ENCODE assay signal across 8 cellular contexts in genomic region chr9:137188490-137189296, GRCh38. TPM values are rescaled to one million over a fixed set of nuclear protein-coding genes. Genes with fewer than 3 reads are reported as not detected.
DNase-seq lines count a peak whose midpoint lies in the region; ATAC-seq and TF ChIP-seq lines count a peak whose summit lies in the region.

A gene with protein sequence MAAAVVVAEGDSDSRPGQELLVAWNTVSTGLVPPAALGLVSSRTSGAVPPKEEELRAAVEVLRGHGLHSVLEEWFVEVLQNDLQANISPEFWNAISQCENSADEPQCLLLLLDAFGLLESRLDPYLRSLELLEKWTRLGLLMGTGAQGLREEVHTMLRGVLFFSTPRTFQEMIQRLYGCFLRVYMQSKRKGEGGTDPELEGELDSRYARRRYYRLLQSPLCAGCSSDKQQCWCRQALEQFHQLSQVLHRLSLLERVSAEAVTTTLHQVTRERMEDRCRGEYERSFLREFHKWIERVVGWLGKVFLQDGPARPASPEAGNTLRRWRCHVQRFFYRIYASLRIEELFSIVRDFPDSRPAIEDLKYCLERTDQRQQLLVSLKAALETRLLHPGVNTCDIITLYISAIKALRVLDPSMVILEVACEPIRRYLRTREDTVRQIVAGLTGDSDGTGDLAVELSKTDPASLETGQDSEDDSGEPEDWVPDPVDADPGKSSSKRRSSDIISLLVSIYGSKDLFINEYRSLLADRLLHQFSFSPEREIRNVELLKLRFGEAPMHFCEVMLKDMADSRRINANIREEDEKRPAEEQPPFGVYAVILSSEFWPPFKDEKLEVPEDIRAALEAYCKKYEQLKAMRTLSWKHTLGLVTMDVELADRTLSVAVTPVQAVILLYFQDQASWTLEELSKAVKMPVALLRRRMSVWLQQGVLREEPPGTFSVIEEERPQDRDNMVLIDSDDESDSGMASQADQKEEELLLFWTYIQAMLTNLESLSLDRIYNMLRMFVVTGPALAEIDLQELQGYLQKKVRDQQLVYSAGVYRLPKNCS (minus strand): TSS chr9:137188560. CDS start chr9:137188532, 28 bp downstream.
TSS of gene SSNA1 (plus strand) at chr9:137188676. CDS start at chr9:137188727, 51 bp downstream.

- peaks cover 15 to 37% of the 10 kb centered on the region in 2 donors for H3K4me1 ChIP-seq in lung (ENCODE audit: control insufficient read depth in 2 of 2, insufficient read depth in 2 of 2, low read length in 2 of 2)

- peak within 1 kb of the TSS; percentile 96 for H3K4me3 ChIP-seq in lung

- no peaks in the 10 kb centered on the region for H3K27me3 Mint-ChIP-seq in activated CD4-positive, alpha-beta memory T cell treated with anti-CD3 and anti-CD28 coated beads, Interleukin-2, amount 10 ng/mL, durations not matched to agents 7 days and 5 days

- CTCF ChIA-PET in activated CD4-positive, alpha-beta memory T cell treated with anti-CD3 and anti-CD28 coated beads, Interleukin-2, amount 10 ng/mL, durations not matched to agents 7 days and 5 days (lab: Charles Lee): interaction anchor here (0.7 to 2.8 kb wide), 13 partner anchors 12 to 160 kb away, joined by 3 to 12 read pairs (median 6); partner anchors contain the start of genes MAN1B1, RNF208, RNF224 and TPRN

- H3K4me3 Mint-ChIP-seq in activated CD4-positive, alpha-beta memory T cell treated with anti-CD3 and anti-CD28 coated beads, Interleukin-2, amount 10 ng/mL, durations not matched to agents 7 days and 5 days: peak within 1 kb of the TSS; percentile 93

- no peaks in the 10 kb centered on the region for H3K9me3 ChIP-seq in lung (ENCODE audit: control insufficient read depth in 2 of 2, insufficient read depth in 1 of 2, low read length in 1 of 2)

- peak within 1 kb of the TSS; percentile 94 to 95 for H3K27ac ChIP-seq in lung (ENCODE audit: low read depth in 1 of 2, low read length in 1 of 2)

- peak; percentile 98 for DNase-seq in CD1c-positive myeloid dendritic cell (ENCODE audit: extremely low spot score)
- DNase-seq in NCI-H82 treated with DMSO at 0.1 percent for 48 hours (lab: John Stamatoyannopoulos, UW; ENCODE audit: unreplicated experiment): peak; percentile 52
- peak; percentile 94 for DNase-seq in activated CD4-positive, alpha-beta memory T cell treated with anti-CD3 and anti-CD28 coated beads, Interleukin-2, amount 10 ng/mL, durations not matched to agents 7 days and 5 days
- DNase-seq in ecto neural progenitor cell (ENCODE audit: low spot score): peak; percentile 95
- DNase-seq in lung (ENCODE audit: low spot score): peak; percentile 92
- DNase-seq in stimulated activated CD4-positive, alpha-beta T cell treated with anti-CD3 and anti-CD28 coated beads, TNF-alpha, amount 100 ng/mL, for 4 hours (ENCODE audit: low read depth in 3 of 3): peak; percentile 84 to 87 (median 86)

- H3K36me3 ChIP-seq in lung (ENCODE audit: control insufficient read depth in 2 of 2, insufficient read depth in 2 of 2, low read length in 2 of 2): peaks cover 0 to 48% of the 10 kb centered on the region in 2 donors

- peaks cover 40% of the 10 kb centered on the region for H3K4me1 Mint-ChIP-seq in activated CD4-positive, alpha-beta memory T cell treated with anti-CD3 and anti-CD28 coated beads, Interleukin-2, amount 10 ng/mL, durations not matched to agents 7 days and 5 days

- H3K36me3 Mint-ChIP-seq in activated CD4-positive, alpha-beta memory T cell treated with anti-CD3 and anti-CD28 coated beads, Interleukin-2, amount 10 ng/mL, durations not matched to agents 7 days and 5 days (ENCODE audit: low read depth): peaks cover 28% of the 10 kb centered on the region

- no peaks in the 10 kb centered on the region for H3K9me3 Mint-ChIP-seq in activated CD4-positive, alpha-beta memory T cell treated with anti-CD3 and anti-CD28 coated beads, Interleukin-2, amount 10 ng/mL, durations not matched to agents 7 days and 5 days

- TF ChIP-seq CTCF in lung (IDR thresholded peaks at IDR 0.05; ENCODE audit: control extremely low read depth, extremely low read depth): peak; percentile 10

- ATAC-seq in GM19351 (IDR thresholded peaks at IDR 0.05; ENCODE audit: unreplicated experiment) (peak; percentile 82), HG03521 (IDR thresholded peaks at IDR 0.05; ENCODE audit: unreplicated experiment) (peak; percentile 76), lung (ENCODE audit: insufficient read depth, low FRiP score) (peak; percentile 89)

- 0 to 1% methylated on average over 81 to 98 of the region's 98 CpGs for WGBS in lung, 2 donors

- no peaks in the 10 kb centered on the region for H3K27me3 ChIP-seq in lung (ENCODE audit: control insufficient read depth, insufficient read depth)

- POLR2A ChIA-PET in activated CD4-positive, alpha-beta memory T cell treated with anti-CD3 and anti-CD28 coated beads, Interleukin-2, amount 10 ng/mL, durations not matched to agents 7 days and 5 days (lab: Charles Lee): interaction anchor here (0.6 to 3.1 kb wide), 31 partner anchors 10 to 791 kb away, joined by 3 to 30 read pairs (median 5); partner anchors contain the start of genes CYSRT1, GRIN1, LRRC26 and MAN1B1

- peak within 1 kb of the TSS; percentile 97 for H3K27ac Mint-ChIP-seq in activated CD4-positive, alpha-beta memory T cell treated with anti-CD3 and anti-CD28 coated beads, Interleukin-2, amount 10 ng/mL, durations not matched to agents 7 days and 5 days

RNA-seq across cellular contexts. Expression of the first gene that starts in this region (rescaled TPM):
- total RNA-seq in activated CD4-positive, alpha-beta memory T cell treated with anti-CD3 and anti-CD28 coated beads, Interleukin-2, amount 10 ng/mL, durations not matched to agents 7 days and 5 days: 10 to 100 TPM; 53.3 to 57.8 TPM
- 10 to 100 TPM; 31.9 to 60.9 TPM for total RNA-seq in lung
- polyA plus RNA-seq in lung: 10 to 100 TPM; 32.3 to 50.0 TPM

RNA-seq across cellular contexts. Expression of gene SSNA1, which starts in this region (rescaled TPM):
- total RNA-seq in activated CD4-positive, alpha-beta memory T cell treated with anti-CD3 and anti-CD28 coated beads, Interleukin-2, amount 10 ng/mL, durations not matched to agents 7 days and 5 days: 10 to 100 TPM; 70.0 to 76.3 TPM
- 10 to 100 TPM; 40.8 to 87.0 TPM for total RNA-seq in lung
- 100 to 1,000 TPM; 114 to 144 TPM for polyA plus RNA-seq in lung

Comparison
In these comparisons a context has a peak if more than half of its experiments do, and no peak if none do; other contexts are left out.
1. Peak in every context shown above with its lines: DNase-seq, ATAC-seq, H3K4me3 ChIP-seq and H3K27ac ChIP-seq.